8 cellular contexts compared by ENCODE assay signal in the genomic region with DNA sequence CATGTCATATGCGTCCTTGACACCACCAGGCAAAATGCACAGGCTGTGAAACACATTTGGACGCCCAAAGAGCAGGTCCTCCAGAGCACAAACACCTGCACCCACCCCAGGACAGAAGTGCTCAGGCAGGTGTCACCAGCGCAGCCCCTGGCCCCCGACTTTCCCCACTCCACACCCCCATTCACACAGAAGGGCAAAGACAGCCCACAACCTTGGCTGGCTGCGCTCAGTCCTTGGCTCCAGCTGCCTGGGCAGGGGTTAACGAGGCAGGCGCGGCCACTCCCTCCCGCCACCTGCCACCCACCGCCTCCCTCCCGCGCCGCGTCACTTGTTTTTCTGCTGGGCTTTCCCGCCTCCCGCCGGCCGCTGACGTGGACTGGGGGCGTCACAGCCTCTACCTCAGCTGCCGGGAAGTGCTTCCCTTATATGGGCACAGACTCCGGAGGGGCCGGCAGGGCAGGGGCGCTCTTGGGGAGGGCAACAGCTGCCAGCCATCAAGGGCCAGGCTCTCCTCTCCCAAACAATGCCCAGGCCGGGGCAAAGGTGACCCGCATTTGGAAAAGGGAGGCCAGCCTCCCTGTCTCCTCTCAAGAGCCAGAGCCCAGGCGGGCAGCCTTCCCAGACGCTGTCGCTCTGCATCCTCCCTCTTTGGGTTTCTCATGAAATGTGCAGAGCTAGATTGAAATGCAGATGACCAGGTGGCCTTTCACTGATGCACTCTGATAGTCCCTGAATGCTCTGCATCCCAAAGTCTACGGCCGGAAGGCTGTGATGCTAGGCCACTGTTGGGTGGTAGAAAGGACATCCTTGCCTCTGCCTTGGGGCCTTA. TPM values are rescaled to one million over a fixed set of nuclear protein-coding genes. Genes with fewer than 3 reads are reported as not detected.
A peak's percentile ranks its signal among the peaks of the same experiment; 100 is the strongest.
DNase-seq lines count a peak whose midpoint lies in the region; ATAC-seq and TF ChIP-seq lines count a peak whose summit lies in the region.

No MANE protein-coding gene starts in this region.

- DNase-seq in Ammon's horn (ENCODE audit: low spot score) = peak; percentile 96
- DNase-seq in HL-60 (ENCODE audit: low read depth in 1 of 2, low spot score in 1 of 2) = no peak
- DNase-seq in NOMO-1 treated with dmso at 0.1 percent for 144 hours (lab: John Stamatoyannopoulos, UW; ENCODE audit: unreplicated experiment) = peak; percentile 74
- peak; percentile 97 for DNase-seq in activated gamma-delta T cell (lab: John Stamatoyannopoulos, UW)
- no peak for DNase-seq in foreskin keratinocyte
- DNase-seq in stimulated activated naive CD8-positive, alpha-beta T cell treated with anti-CD3 and anti-CD28 coated beads, Interleukin-15, Interleukin-2, amounts not matched to agents 100 U/mL and 50 U/mL, for 24 hours = peak; percentile 99

- H3K36me3 ChIP-seq in neural cell (ENCODE audit: insufficient read depth, low read length) = no peaks in the 10 kb centered on the region

- no peak overlapping the region for H3K4me2 ChIP-seq in neural cell (ENCODE audit: low read length)

- no peak for TF ChIP-seq RAD21 in neural cell (conservative IDR thresholded peaks at IDR 0.05)

- H3K79me2 ChIP-seq in neural cell (replicated peaks; ENCODE audit: insufficient read depth, low read length) = no peaks in the 10 kb centered on the region

- peak overlapping the region; percentile 73 for H3K27ac ChIP-seq in HL-60 (replicated peaks)
- H3K27ac ChIP-seq in foreskin keratinocyte = peak overlapping the region; percentile 92
- H3K27ac ChIP-seq in neural cell (ENCODE audit: low read length) = peak overlapping the region; percentile 38

- H3K4me1 ChIP-seq in foreskin keratinocyte = peaks cover 5% of the 10 kb centered on the region

- TF ChIP-seq EP300 in neural cell (conservative IDR thresholded peaks at IDR 0.05; ENCODE audit: poor library complexity, severe bottlenecking) = peak; percentile 66

- no peak overlapping the region for H2AFZ ChIP-seq in neural cell (ENCODE audit: low read depth, low read length)

- peak; percentile 41 for ATAC-seq in GM19372 (IDR thresholded peaks at IDR 0.05; ENCODE audit: low read depth, unreplicated experiment)
- ATAC-seq in foreskin keratinocyte = peak; percentile 77
- ATAC-seq in stimulated activated naive CD8-positive, alpha-beta T cell treated with anti-CD3 and anti-CD28 coated beads, Interleukin-15, Interleukin-2, amounts not matched to agents 100 U/mL and 50 U/mL, for 24 hours = peak; percentile 57

- peak overlapping the region; percentile 60 for H3K9ac ChIP-seq in neural cell (ENCODE audit: low read length)

- H3K27me3 ChIP-seq in HL-60 (ENCODE audit: insufficient read depth, poor library complexity, severe bottlenecking) = no peaks in the 10 kb centered on the region
- no peaks in the 10 kb centered on the region for H3K27me3 ChIP-seq in foreskin keratinocyte
- no peaks in the 10 kb centered on the region for H3K27me3 ChIP-seq in neural cell (ENCODE audit: insufficient read depth, low read depth, low read length)

- no peaks in the 10 kb centered on the region for H3K9me3 ChIP-seq in neural cell (ENCODE audit: low read length)

- no peaks in the 10 kb centered on the region for H4K20me1 ChIP-seq in neural cell (ENCODE audit: insufficient read depth)

- no peaks in the 10 kb centered on the region for H3F3A ChIP-seq in neural cell (ENCODE audit: insufficient read depth, low read length, poor library complexity, severe bottlenecking)

- H3K9me2 ChIP-seq in neural cell (ENCODE audit: insufficient read depth, low read length) = no peaks in the 10 kb centered on the region

- H3K4me3 ChIP-seq in HL-60 (replicated peaks; ENCODE audit: insufficient read depth, low read length) = no peak overlapping the region
- peak overlapping the region; percentile 43 for H3K4me3 ChIP-seq in neural cell (ENCODE audit: low read length)

- no peak for TF ChIP-seq CTCF in HL-60 (IDR thresholded peaks at IDR 0.05; ENCODE audit: insufficient read depth, low read length)
- no peak for TF ChIP-seq CTCF in foreskin keratinocyte (conservative IDR thresholded peaks at IDR 0.05)
- TF ChIP-seq CTCF in neural cell (IDR thresholded peaks at IDR 0.05; ENCODE audit: poor library complexity, severe bottlenecking) = no peak

TF ChIP-seq in neural cell, 6 proteins besides CTCF, POLR2A, EP300 and RAD21:
- TF ChIP-seq SMC3 (conservative IDR thresholded peaks at IDR 0.05; ENCODE audit: poor library complexity) (no peak), EZH2 (IDR thresholded peaks at IDR 0.05; ENCODE audit: borderline replicate concordance, insufficient read depth, low read length, poor library complexity, severe bottlenecking) (no peak), POLR2AphosphoS5 (IDR thresholded peaks at IDR 0.05) (peak; percentile 39), MXI1 (conservative IDR thresholded peaks at IDR 0.05; ENCODE audit: poor library complexity, severe bottlenecking) (no peak), TAF1 (IDR thresholded peaks at IDR 0.05; ENCODE audit: low read depth) (no peak)
- TF ChIP-seq, protein P1, sequence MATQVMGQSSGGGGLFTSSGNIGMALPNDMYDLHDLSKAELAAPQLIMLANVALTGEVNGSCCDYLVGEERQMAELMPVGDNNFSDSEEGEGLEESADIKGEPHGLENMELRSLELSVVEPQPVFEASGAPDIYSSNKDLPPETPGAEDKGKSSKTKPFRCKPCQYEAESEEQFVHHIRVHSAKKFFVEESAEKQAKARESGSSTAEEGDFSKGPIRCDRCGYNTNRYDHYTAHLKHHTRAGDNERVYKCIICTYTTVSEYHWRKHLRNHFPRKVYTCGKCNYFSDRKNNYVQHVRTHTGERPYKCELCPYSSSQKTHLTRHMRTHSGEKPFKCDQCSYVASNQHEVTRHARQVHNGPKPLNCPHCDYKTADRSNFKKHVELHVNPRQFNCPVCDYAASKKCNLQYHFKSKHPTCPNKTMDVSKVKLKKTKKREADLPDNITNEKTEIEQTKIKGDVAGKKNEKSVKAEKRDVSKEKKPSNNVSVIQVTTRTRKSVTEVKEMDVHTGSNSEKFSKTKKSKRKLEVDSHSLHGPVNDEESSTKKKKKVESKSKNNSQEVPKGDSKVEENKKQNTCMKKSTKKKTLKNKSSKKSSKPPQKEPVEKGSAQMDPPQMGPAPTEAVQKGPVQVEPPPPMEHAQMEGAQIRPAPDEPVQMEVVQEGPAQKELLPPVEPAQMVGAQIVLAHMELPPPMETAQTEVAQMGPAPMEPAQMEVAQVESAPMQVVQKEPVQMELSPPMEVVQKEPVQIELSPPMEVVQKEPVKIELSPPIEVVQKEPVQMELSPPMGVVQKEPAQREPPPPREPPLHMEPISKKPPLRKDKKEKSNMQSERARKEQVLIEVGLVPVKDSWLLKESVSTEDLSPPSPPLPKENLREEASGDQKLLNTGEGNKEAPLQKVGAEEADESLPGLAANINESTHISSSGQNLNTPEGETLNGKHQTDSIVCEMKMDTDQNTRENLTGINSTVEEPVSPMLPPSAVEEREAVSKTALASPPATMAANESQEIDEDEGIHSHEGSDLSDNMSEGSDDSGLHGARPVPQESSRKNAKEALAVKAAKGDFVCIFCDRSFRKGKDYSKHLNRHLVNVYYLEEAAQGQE (IDR thresholded peaks at IDR 0.05; ENCODE audit: borderline replicate concordance) = no peak

RNA-seq across cellular contexts. Expression of a gene that starts 14.8 kb away (rescaled TPM):
- total RNA-seq in foreskin keratinocyte = 25.5 and 26.5 TPM in 2 replicates
- polyA plus RNA-seq in foreskin keratinocyte = 15.0 and 19.0 TPM in 2 replicates
- polyA plus RNA-seq in neural cell = 2.4 and 4.1 TPM in 2 replicates
- polyA minus RNA-seq in neural cell = 7.8 and 9.0 TPM in 2 replicates

Comparison
In these comparisons a context has a peak if more than half of its experiments do, and no peak if none do; other contexts are left out.
1. DNase-seq: peak in Ammon's horn (single experiment), NOMO-1 treated with dmso at 0.1 percent for 144 hours (single experiment), activated gamma-delta T cell (single experiment) and stimulated activated naive CD8-positive, alpha-beta T cell treated with anti-CD3 and anti-CD28 coated beads, Interleukin-15, Interleukin-2, amounts not matched to agents 100 U/mL and 50 U/mL, for 24 hours (single experiment); none in HL-60 (0 of 2) and foreskin keratinocyte (0 of 2).
2. H3K27ac ChIP-seq: peak in every context shown above with its lines; median percentile 92 in foreskin keratinocyte; 73 in HL-60; 38 in neural cell.
3. Peak in every context shown above with its lines, with median percentiles within 50 percentile points of each other: ATAC-seq.